ENCODE assay signal across 8 cellular contexts in the genomic region with DNA sequence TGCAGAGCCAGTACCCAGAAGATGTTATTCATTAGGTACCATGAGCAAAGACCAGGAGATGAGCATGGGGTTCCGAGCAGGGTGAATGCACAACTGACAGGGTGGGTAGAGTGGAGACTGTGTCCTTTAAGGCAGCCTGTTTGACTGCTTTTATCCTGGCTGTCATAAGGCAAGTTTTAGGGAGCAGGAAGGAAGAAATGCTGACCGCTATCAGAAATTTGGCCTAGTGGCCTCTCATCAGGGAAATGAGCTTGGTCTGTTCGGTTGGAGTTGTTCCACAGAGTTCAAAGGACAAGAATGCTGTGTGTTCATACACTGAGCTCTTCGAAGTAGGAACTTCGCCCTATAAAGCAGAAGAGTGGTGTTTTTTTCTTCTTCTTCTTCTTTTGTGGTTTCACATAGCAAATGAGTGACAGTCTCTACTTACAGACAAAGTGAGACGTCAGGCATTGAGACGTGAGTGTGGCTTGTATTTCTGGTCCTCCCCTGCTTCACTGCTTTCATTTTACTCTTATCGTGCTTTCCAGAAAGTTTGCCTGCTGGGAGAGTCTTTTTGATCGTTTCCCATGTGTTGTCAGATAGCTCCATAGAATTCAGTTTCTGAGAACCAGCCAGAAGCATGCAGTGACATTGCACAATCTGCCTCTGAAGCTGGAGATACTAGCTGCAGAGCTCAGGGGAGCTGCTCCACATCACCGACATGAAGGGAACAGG. TPM values are rescaled to one million over a fixed set of nuclear protein-coding genes. Genes with fewer than 3 reads are reported as not detected.
A peak's percentile ranks its signal among the peaks of the same experiment; 100 is the strongest.
DNase-seq lines count a peak whose midpoint lies in the region; ATAC-seq and TF ChIP-seq lines count a peak whose summit lies in the region.

A gene with protein sequence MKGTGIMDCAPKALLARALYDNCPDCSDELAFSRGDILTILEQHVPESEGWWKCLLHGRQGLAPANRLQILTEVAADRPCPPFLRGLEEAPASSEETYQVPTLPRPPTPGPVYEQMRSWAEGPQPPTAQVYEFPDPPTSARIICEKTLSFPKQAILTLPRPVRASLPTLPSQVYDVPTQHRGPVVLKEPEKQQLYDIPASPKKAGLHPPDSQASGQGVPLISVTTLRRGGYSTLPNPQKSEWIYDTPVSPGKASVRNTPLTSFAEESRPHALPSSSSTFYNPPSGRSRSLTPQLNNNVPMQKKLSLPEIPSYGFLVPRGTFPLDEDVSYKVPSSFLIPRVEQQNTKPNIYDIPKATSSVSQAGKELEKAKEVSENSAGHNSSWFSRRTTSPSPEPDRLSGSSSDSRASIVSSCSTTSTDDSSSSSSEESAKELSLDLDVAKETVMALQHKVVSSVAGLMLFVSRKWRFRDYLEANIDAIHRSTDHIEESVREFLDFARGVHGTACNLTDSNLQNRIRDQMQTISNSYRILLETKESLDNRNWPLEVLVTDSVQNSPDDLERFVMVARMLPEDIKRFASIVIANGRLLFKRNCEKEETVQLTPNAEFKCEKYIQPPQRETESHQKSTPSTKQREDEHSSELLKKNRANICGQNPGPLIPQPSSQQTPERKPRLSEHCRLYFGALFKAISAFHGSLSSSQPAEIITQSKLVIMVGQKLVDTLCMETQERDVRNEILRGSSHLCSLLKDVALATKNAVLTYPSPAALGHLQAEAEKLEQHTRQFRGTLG (plus strand): TSS at position 502 of the 714 bp plus-strand sequence. CDS start 199 bp downstream, at position 701.

- H3K27ac ChIP-seq in adipose tissue (ENCODE audit: low read depth, low read length) (peak within 1 kb of the TSS; percentile 54), left lung (peak within 1 kb of the TSS; percentile 82 to 83), tibial nerve (peak within 1 kb of the TSS in 3 of 4 donors; percentile 60 to 80 (median 73))

- TF ChIP-seq POLR2A in tibial nerve (IDR thresholded peaks at IDR 0.05): no peak

- peaks cover 38% of the 10 kb centered on the region for H3K36me3 Mint-ChIP-seq in activated CD4-positive, alpha-beta T cell treated with anti-CD3 and anti-CD28 coated beads for 36 hours (ENCODE audit: low read depth)

- CTCF ChIA-PET in activated CD4-positive, alpha-beta T cell treated with anti-CD3 and anti-CD28 coated beads for 36 hours (lab: Charles Lee): interaction anchor here (0.7 to 2.9 kb wide), 7 partner anchors 10 to 138 kb away, joined by 3 to 14 read pairs (median 7); a partner anchor contains a TSS

- DNase-seq in activated CD4-positive, alpha-beta T cell treated with anti-CD3 and anti-CD28 coated beads for 36 hours: peak; percentile 63
- DNase-seq in activated CD4-positive, alpha-beta T cell treated with anti-CD3 and anti-CD28 coated beads, Interleukin-2, amount 50 U/mL, for 4 hours: no peak
- DNase-seq in HUDEP-2 (lab: John Stamatoyannopoulos, UW; ENCODE audit: unreplicated experiment in 76 of 76) (peak in 72 of 76 experiments; percentile 15 to 92 (median 62)), left lung (no peak), tibial nerve (ENCODE audit: low spot score in 2 of 2) (peak in 1 of 2 donors; percentile 30), T-helper 9 cell (no peak), DMS53 treated with DMSO at 0.1 percent for 48 hours (lab: John Stamatoyannopoulos, UW; ENCODE audit: unreplicated experiment) (no peak)

- H3K27ac Mint-ChIP-seq in activated CD4-positive, alpha-beta T cell treated with anti-CD3 and anti-CD28 coated beads for 36 hours: peak within 1 kb of the TSS; percentile 94

- H3K4me1 ChIP-seq in left lung (peaks cover 8 to 56% of the 10 kb centered on the region in 2 donors), tibial nerve (peaks cover 0 to 20% (median 5%) of the 10 kb centered on the region in 4 donors)

- peak; percentile 53 for ATAC-seq in activated CD4-positive, alpha-beta T cell treated with anti-CD3 and anti-CD28 coated beads for 36 hours
- peak; percentile 77 for ATAC-seq in left lung

- TF ChIP-seq CTCF in left lung (IDR thresholded peaks at IDR 0.05) (no peak), tibial nerve (IDR thresholded peaks at IDR 0.05) (no peak)

- POLR2A ChIA-PET in activated CD4-positive, alpha-beta T cell treated with anti-CD3 and anti-CD28 coated beads for 36 hours (lab: Charles Lee): interaction anchor here (0.6 to 1.6 kb wide), 5 partner anchors 14 to 58 kb away, joined by 3 to 6 read pairs (median 3); a partner anchor contains a TSS

- H3K27me3 Mint-ChIP-seq in activated CD4-positive, alpha-beta T cell treated with anti-CD3 and anti-CD28 coated beads for 36 hours: no peaks in the 10 kb centered on the region

- H3K36me3 ChIP-seq in left lung (peaks cover 0 to 21% of the 10 kb centered on the region in 2 donors), tibial nerve (peaks cover 0 to 25% (median 0%) of the 10 kb centered on the region in 3 donors)

- WGBS in adipose tissue, 3 donors: 15 to 60% (median 15%) methylated on average over 10 of the region's 10 CpGs
- 13 to 36% methylated on average over 10 of the region's 10 CpGs for WGBS in tibial nerve, 2 donors

- intact Hi-C loops in activated CD4-positive, alpha-beta T cell treated with anti-CD3 and anti-CD28 coated beads for 36 hours (cut with DNase I, micrococcal nuclease): loop anchor here (1.0 to 10.0 kb wide), 3 partner anchors 56 to 983 kb away; a partner anchor contains a TSS
- intact Hi-C loops in left lung (cut with DNase I): no loop called here

- peaks cover 47% of the 10 kb centered on the region for H3K4me1 Mint-ChIP-seq in activated CD4-positive, alpha-beta T cell treated with anti-CD3 and anti-CD28 coated beads for 36 hours

- TF ChIP-seq EP300 in tibial nerve (IDR thresholded peaks at IDR 0.05): peak in 1 of 2 donors; percentile 65

- peaks cover 1% of the 10 kb centered on the region for H3K9me3 Mint-ChIP-seq in activated CD4-positive, alpha-beta T cell treated with anti-CD3 and anti-CD28 coated beads for 36 hours (ENCODE audit: low read depth)

- H3K4me3 ChIP-seq in left lung (peak within 1 kb of the TSS; percentile 10 to 43), tibial nerve (peak within 1 kb of the TSS in 3 of 4 donors; percentile 6 to 38 (median 26))

- peak within 1 kb of the TSS; percentile 69 for H3K4me3 Mint-ChIP-seq in activated CD4-positive, alpha-beta T cell treated with anti-CD3 and anti-CD28 coated beads for 36 hours

- H3K27me3 ChIP-seq in left lung: no peaks in the 10 kb centered on the region
- no peaks in the 10 kb centered on the region for H3K27me3 ChIP-seq in tibial nerve

- H3K9me3 ChIP-seq in left lung: no peaks in the 10 kb centered on the region
- no peaks in the 10 kb centered on the region for H3K9me3 ChIP-seq in tibial nerve

RNA-seq across cellular contexts. Expression of the gene that starts here (rescaled TPM):
- total RNA-seq in activated CD4-positive, alpha-beta T cell treated with anti-CD3 and anti-CD28 coated beads for 36 hours: 1 to 10 TPM; 5.1 to 5.6 TPM
- 1 to 10 TPM in 1 of 3 donors, under 1 TPM in 2; 0.26 to 2.0 (median 0.91) TPM for polyA plus RNA-seq in adipose tissue
- total RNA-seq in left lung (10 to 100 TPM; 14.4 to 28.1 TPM), tibial nerve (1 to 10 TPM; 2.0 to 7.5 (median 3.6) TPM)

Comparison
In these comparisons a context has a peak if more than half of its experiments do, and no peak if none do; other contexts are left out.
1. DNase-seq: peak in activated CD4-positive, alpha-beta T cell treated with anti-CD3 and anti-CD28 coated beads for 36 hours (single experiment) and HUDEP-2 (72 of 76); none in activated CD4-positive, alpha-beta T cell treated with anti-CD3 and anti-CD28 coated beads, Interleukin-2, amount 50 U/mL, for 4 hours (0 of 2), left lung (0 of 2), T-helper 9 cell (single experiment) and DMS53 treated with DMSO at 0.1 percent for 48 hours (single experiment).
2. intact Hi-C loops: an anchor here in activated CD4-positive, alpha-beta T cell treated with anti-CD3 and anti-CD28 coated beads for 36 hours (1.0 to 10.0 kb wide); none called in left lung.
3. Peak in every context shown above with its lines, with median percentiles within 50 percentile points of each other: H3K27ac ChIP-seq.